In genomic region chr1:175804556-175804955, GRCh38 we compare ENCODE assay signal across 23 cellular contexts.
"Had no signal": no experiment of that assay in that cellular context is flagged by ENCODE, and none has a peak within 500 bp of the region (broad histone marks: within the 10 kb centered on the region; RNA-seq: fewer than 3 reads in every experiment).

No MANE protein-coding gene starts in this region.

- H3K4me3 Mint-ChIP-seq: activated B cell treated with CpG ODN at 0.5 μM for 24 hours; activated CD4-positive, alpha-beta T cell treated with anti-CD3 and anti-CD28 coated beads for 36 hours; activated naive CD8-positive, alpha-beta T cell treated with anti-CD3 and anti-CD28 coated beads for 36 hours; activated T-cell treated with anti-CD3 and anti-CD28 coated beads, Interleukin-2, amount 50 U/mL, for 24 hours; natural killer cell treated with Interleukin-12 subunit alpha and Interleukin-12 subunit beta and Interleukin-15 and Interleukin-18, amount 100 ng/mL, for 72 hours had no signal

- H3K27ac Mint-ChIP-seq: activated B cell treated with CpG ODN at 0.5 μM for 24 hours; activated CD4-positive, alpha-beta T cell treated with anti-CD3 and anti-CD28 coated beads for 36 hours; activated naive CD8-positive, alpha-beta T cell treated with anti-CD3 and anti-CD28 coated beads for 36 hours; activated T-cell treated with anti-CD3 and anti-CD28 coated beads, Interleukin-2, amount 50 U/mL, for 24 hours; natural killer cell treated with Interleukin-12 subunit alpha and Interleukin-12 subunit beta and Interleukin-15 and Interleukin-18, amount 100 ng/mL, for 72 hours had no signal

- H3K36me3 Mint-ChIP-seq: activated naive CD8-positive, alpha-beta T cell treated with anti-CD3 and anti-CD28 coated beads for 36 hours; natural killer cell treated with Interleukin-12 subunit alpha and Interleukin-12 subunit beta and Interleukin-15 and Interleukin-18, amount 100 ng/mL, for 72 hours had no signal

- H3K9me3 Mint-ChIP-seq: activated B cell treated with CpG ODN at 0.5 μM for 24 hours; activated naive CD8-positive, alpha-beta T cell treated with anti-CD3 and anti-CD28 coated beads for 36 hours; activated T-cell treated with anti-CD3 and anti-CD28 coated beads, Interleukin-2, amount 50 U/mL, for 24 hours; natural killer cell treated with Interleukin-12 subunit alpha and Interleukin-12 subunit beta and Interleukin-15 and Interleukin-18, amount 100 ng/mL, for 72 hours had no signal

- H3K4me3 ChIP-seq: gastrocnemius medialis, ovary, psoas muscle, right atrium auricular region, spleen, thyroid gland had no signal

- H3K9me3 ChIP-seq: gastrocnemius medialis, ovary, psoas muscle, right atrium auricular region, spleen, thyroid gland had no signal

- H3K4me1 Mint-ChIP-seq: activated B cell treated with CpG ODN at 0.5 μM for 24 hours; activated CD4-positive, alpha-beta T cell treated with anti-CD3 and anti-CD28 coated beads for 36 hours; activated naive CD8-positive, alpha-beta T cell treated with anti-CD3 and anti-CD28 coated beads for 36 hours had no signal

- H3K4me1 ChIP-seq: gastrocnemius medialis, psoas muscle, right atrium auricular region, spleen, thyroid gland had no signal

- ATAC-seq: activated CD4-positive, alpha-beta T cell treated with anti-CD3 and anti-CD28 coated beads for 36 hours; gastrocnemius medialis; natural killer cell treated with Interleukin-12 subunit alpha and Interleukin-12 subunit beta and Interleukin-15 and Interleukin-18, amount 100 ng/mL, for 72 hours; psoas muscle had no signal

- DNase-seq: activated B cell treated with CpG ODN at 0.5 μM for 24 hours; activated CD4-positive, alpha-beta T cell treated with anti-CD3 and anti-CD28 coated beads for 36 hours; activated CD4-positive, alpha-beta T cell treated with anti-CD3 and anti-CD28 coated beads, Interleukin-2, amount 50 U/mL, for 4 hours; activated CD8-positive, alpha-beta memory T cell treated with anti-CD3 and anti-CD28 coated beads for 24 hours; activated CD8-positive, alpha-beta memory T cell treated with anti-CD3 and anti-CD28 coated beads, Interleukin-2, amount 50 U/mL, for 4 hours; activated naive CD4-positive, alpha-beta T cell treated with Interleukin-2 at 50 U/mL for 16 hours; activated naive CD8-positive, alpha-beta T cell treated with anti-CD3 and anti-CD28 coated beads for 36 hours; activated T-cell treated with anti-CD3 and anti-CD28 coated beads, Interleukin-2, amount 50 U/mL, for 24 hours; central memory CD4-positive, alpha-beta T cell; dermis blood vessel endothelial cell; effector CD8-positive, alpha-beta T cell; gastrocnemius medialis; hippocampal formation; kidney glomerular epithelial cell; ovary; psoas muscle; spleen; stimulated activated CD4-positive, alpha-beta T cell treated with anti-CD3 and anti-CD28 coated beads, Interleukin-4, amount 100 ng/mL, for 1 hour; stimulated activated naive CD4-positive, alpha-beta T cell treated with Interleukin-2 at 50 U/mL for 16 hours; T1000; thyroid gland had no signal

- H3K27me3 ChIP-seq: gastrocnemius medialis, ovary, right atrium auricular region, thyroid gland had no signal

- H3K36me3 ChIP-seq: gastrocnemius medialis, ovary, right atrium auricular region, spleen, thyroid gland had no signal

- H3K27ac ChIP-seq: gastrocnemius medialis, ovary, psoas muscle, right atrium auricular region, spleen, thyroid gland had no signal
